Comparison of ENCODE assay signal across 1 cellular context in the genomic region with DNA sequence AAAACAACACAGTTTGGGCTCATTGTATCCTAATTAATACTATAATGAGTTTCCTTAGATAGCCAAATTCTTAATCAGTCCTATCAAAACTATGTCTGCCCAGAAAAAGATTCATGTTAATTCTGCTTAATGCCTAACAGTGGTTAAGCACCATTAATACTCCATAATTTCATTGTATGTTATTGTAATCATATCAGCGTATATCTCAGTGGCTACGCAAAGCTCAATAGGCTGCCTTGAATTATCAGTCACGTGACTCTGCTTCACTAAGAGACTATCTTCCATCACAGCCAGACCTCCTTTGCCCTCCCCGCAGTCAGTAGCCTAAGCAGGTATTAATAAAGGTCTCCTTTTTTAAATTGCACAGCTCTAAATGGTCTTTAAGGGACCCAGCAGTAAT.
TF ChIP-seq lines count a peak whose summit lies in the region.

No MANE protein-coding gene starts in this region.

TF ChIP-seq in GM23338, 12 proteins besides CTCF, POLR2A, EP300 and RAD21:
- TF ChIP-seq, protein P1, sequence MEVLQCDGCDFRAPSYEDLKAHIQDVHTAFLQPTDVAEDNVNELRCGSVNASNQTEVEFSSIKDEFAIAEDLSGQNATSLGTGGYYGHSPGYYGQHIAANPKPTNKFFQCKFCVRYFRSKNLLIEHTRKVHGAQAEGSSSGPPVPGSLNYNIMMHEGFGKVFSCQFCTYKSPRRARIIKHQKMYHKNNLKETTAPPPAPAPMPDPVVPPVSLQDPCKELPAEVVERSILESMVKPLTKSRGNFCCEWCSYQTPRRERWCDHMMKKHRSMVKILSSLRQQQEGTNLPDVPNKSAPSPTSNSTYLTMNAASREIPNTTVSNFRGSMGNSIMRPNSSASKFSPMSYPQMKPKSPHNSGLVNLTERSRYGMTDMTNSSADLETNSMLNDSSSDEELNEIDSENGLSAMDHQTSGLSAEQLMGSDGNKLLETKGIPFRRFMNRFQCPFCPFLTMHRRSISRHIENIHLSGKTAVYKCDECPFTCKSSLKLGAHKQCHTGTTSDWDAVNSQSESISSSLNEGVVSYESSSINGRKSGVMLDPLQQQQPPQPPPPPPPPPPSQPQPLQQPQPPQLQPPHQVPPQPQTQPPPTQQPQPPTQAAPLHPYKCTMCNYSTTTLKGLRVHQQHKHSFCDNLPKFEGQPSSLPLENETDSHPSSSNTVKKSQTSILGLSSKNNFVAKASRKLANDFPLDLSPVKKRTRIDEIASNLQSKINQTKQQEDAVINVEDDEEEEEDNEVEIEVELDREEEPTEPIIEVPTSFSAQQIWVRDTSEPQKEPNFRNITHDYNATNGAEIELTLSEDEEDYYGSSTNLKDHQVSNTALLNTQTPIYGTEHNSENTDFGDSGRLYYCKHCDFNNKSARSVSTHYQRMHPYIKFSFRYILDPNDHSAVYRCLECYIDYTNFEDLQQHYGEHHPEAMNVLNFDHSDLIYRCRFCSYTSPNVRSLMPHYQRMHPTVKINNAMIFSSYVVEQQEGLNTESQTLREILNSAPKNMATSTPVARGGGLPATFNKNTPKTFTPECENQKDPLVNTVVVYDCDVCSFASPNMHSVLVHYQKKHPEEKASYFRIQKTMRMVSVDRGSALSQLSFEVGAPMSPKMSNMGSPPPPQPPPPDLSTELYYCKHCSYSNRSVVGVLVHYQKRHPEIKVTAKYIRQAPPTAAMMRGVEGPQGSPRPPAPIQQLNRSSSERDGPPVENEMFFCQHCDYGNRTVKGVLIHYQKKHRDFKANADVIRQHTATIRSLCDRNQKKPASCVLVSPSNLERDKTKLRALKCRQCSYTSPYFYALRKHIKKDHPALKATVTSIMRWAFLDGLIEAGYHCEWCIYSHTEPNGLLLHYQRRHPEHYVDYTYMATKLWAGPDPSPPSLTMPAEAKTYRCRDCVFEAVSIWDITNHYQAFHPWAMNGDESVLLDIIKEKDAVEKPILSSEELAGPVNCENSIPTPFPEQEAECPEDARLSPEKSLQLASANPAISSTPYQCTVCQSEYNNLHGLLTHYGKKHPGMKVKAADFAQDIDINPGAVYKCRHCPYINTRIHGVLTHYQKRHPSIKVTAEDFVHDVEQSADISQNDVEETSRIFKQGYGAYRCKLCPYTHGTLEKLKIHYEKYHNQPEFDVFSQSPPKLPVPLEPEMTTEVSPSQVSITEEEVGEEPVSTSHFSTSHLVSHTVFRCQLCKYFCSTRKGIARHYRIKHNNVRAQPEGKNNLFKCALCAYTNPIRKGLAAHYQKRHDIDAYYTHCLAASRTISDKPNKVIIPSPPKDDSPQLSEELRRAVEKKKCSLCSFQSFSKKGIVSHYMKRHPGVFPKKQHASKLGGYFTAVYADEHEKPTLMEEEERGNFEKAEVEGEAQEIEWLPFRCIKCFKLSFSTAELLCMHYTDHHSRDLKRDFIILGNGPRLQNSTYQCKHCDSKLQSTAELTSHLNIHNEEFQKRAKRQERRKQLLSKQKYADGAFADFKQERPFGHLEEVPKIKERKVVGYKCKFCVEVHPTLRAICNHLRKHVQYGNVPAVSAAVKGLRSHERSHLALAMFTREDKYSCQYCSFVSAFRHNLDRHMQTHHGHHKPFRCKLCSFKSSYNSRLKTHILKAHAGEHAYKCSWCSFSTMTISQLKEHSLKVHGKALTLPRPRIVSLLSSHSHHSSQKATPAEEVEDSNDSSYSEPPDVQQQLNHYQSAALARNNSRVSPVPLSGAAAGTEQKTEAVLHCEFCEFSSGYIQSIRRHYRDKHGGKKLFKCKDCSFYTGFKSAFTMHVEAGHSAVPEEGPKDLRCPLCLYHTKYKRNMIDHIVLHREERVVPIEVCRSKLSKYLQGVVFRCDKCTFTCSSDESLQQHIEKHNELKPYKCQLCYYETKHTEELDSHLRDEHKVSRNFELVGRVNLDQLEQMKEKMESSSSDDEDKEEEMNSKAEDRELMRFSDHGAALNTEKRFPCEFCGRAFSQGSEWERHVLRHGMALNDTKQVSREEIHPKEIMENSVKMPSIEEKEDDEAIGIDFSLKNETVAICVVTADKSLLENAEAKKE (CRISPR knock-in tag; IDR thresholded peaks at IDR 0.05) = no peak
- no peak for TF ChIP-seq STAT1 (IDR thresholded peaks at IDR 0.05; ENCODE audit: unreplicated experiment)
- no peak for TF ChIP-seq EZH2phosphoT487 (IDR thresholded peaks at IDR 0.05; ENCODE audit: unreplicated experiment)
- TF ChIP-seq POLR2AphosphoS5 (IDR thresholded peaks at IDR 0.05; ENCODE audit: low read depth) = no peak
- TF ChIP-seq, protein P2, sequence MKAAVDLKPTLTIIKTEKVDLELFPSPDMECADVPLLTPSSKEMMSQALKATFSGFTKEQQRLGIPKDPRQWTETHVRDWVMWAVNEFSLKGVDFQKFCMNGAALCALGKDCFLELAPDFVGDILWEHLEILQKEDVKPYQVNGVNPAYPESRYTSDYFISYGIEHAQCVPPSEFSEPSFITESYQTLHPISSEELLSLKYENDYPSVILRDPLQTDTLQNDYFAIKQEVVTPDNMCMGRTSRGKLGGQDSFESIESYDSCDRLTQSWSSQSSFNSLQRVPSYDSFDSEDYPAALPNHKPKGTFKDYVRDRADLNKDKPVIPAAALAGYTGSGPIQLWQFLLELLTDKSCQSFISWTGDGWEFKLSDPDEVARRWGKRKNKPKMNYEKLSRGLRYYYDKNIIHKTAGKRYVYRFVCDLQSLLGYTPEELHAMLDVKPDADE (IDR thresholded peaks at IDR 0.05) = no peak
- no peak for TF ChIP-seq CREB1 (CRISPR knock-in tag; IDR thresholded peaks at IDR 0.05; ENCODE audit: low read depth)
- TF ChIP-seq JUNB (IDR thresholded peaks at IDR 0.05; ENCODE audit: unreplicated experiment) = no peak
- TF ChIP-seq ZNF331 (CRISPR knock-in tag; IDR thresholded peaks at IDR 0.05; ENCODE audit: low read depth) = no peak
- TF ChIP-seq EZH2 (IDR thresholded peaks at IDR 0.05; ENCODE audit: low read depth, unreplicated experiment) = no peak
TF ChIP-seq in GM23338: peak in this region for 0.
